In the genomic region with DNA sequence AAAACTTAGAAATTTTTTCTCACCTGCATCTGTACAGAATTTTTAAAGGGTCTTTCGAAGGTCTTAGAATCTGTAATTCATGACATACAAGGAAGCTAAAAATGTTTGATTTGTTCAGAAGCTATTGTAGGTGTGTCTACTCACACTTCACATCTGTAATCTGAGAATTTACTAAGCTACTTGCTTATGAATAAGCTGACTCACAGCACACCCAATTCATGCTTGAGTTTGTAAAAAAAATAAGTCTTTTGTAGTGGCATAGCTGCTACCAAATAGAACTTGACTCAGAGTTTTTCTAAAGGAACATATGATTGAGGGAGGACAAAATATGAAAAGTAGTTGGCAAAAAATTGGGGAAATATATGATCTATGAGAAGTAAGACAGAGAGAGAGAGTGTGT, we compare ENCODE assay signal across 14 cellular contexts. TPM values are rescaled to one million over a fixed set of nuclear protein-coding genes. Genes with fewer than 3 reads are reported as not detected.
DNase-seq lines count a peak whose midpoint lies in the region; ATAC-seq and TF ChIP-seq lines count a peak whose summit lies in the region.
"Had no signal": no experiment of that assay in that cellular context is flagged by ENCODE, and none has a peak within 500 bp of the region (broad histone marks: within the 10 kb centered on the region; RNA-seq: fewer than 3 reads in every experiment).

No MANE protein-coding gene starts in this region.

- H3K4me1 Mint-ChIP-seq in GM23338 (peaks cover 5% of the 10 kb centered on the region; the same call in 2 of the 3 replicates), natural killer cell (no peaks in the 10 kb centered on the region), endodermal cell (no peaks in the 10 kb centered on the region)

- no peak overlapping the region for H2AK5ac ChIP-seq in neuronal stem cell (ENCODE audit: low read depth, low read length)

- peaks cover 2% of the 10 kb centered on the region for H3K27me3 Mint-ChIP-seq in GM23338 (ENCODE audit: insufficient read depth, low read depth, poor library complexity)
- H3K27me3 Mint-ChIP-seq in natural killer cell (ENCODE audit: low read depth in 2 of 2) = peaks cover 0 to 2% of the 10 kb centered on the region in 2 donors
- H3K27me3 Mint-ChIP-seq in endodermal cell (ENCODE audit: insufficient read depth) = no peaks in the 10 kb centered on the region

- H3K27me3 ChIP-seq in GM23338 (ENCODE audit: insufficient read depth) (no peaks in the 10 kb centered on the region), colonic mucosa (no peaks in the 10 kb centered on the region), neuronal stem cell (ENCODE audit: control insufficient read depth in 3 of 3, insufficient read depth in 3 of 3, low read depth in 1 of 3, low read length in 3 of 3) (no peaks in the 10 kb centered on the region), endodermal cell (ENCODE audit: control insufficient read depth, insufficient read depth, low read length, poor library complexity, severe bottlenecking) (no peaks in the 10 kb centered on the region)
- H3K27me3 ChIP-seq: right lobe of liver had no signal

- H3K4me2 ChIP-seq in GM23338 = no peak overlapping the region
- H3K4me2 ChIP-seq in neuronal stem cell (ENCODE audit: insufficient read depth, low read length, poor library complexity, severe bottlenecking) = no peak overlapping the region

- H3K36me3 Mint-ChIP-seq in GM23338 (ENCODE audit: low read depth) = no peaks in the 10 kb centered on the region; the same call in 2 of the 3 replicates
- H3K36me3 Mint-ChIP-seq in natural killer cell = no peaks in the 10 kb centered on the region
- no peaks in the 10 kb centered on the region for H3K36me3 Mint-ChIP-seq in endodermal cell (ENCODE audit: low read depth)

- no peaks in the 10 kb centered on the region for H3K9me3 ChIP-seq in colonic mucosa
- H3K9me3 ChIP-seq in neuronal stem cell (replicated peaks in 1 of 2; ENCODE audit: control insufficient read depth in 2 of 2, insufficient read depth in 1 of 2, low read depth in 1 of 2, low read length in 2 of 2) = no peaks in the 10 kb centered on the region
- no peaks in the 10 kb centered on the region for H3K9me3 ChIP-seq in endodermal cell (ENCODE audit: control insufficient read depth, low read length)
- H3K9me3 ChIP-seq: right lobe of liver had no signal

- H3K18ac ChIP-seq in neuronal stem cell (ENCODE audit: low read length) = no peak overlapping the region

- WGBS in neuronal stem cell (ENCODE audit: extremely low coverage in 2 of 2, insufficient read length in 2 of 2, insufficient replicate concordance in 1 of 2), 2 donors = no CpG with 5 or more reads among the region's 1 CpG
- WGBS in endodermal cell (ENCODE audit: insufficient coverage in 1 of 2, insufficient read length in 1 of 2), 2 experiments = 100% methylated on average over 1 of the region's 1 CpG; no CpG with 5 or more reads in 1 of the 2 experiments

- no peak for ATAC-seq in GM23338
- ATAC-seq in natural killer cell = no peak
- no peak for ATAC-seq in GM19395 (IDR thresholded peaks at IDR 0.05; ENCODE audit: unreplicated experiment)

- no peak overlapping the region for H3K27ac Mint-ChIP-seq in GM23338
- no peak overlapping the region for H3K27ac Mint-ChIP-seq in natural killer cell
- H3K27ac Mint-ChIP-seq in endodermal cell = no peak overlapping the region
- H3K27ac Mint-ChIP-seq: activated T-helper 2 cell treated with anti-CD3 and anti-CD28 coated beads, Interferon-gamma antibody, Interleukin-2, Interleukin-4, amounts not matched to agents 10 μg/mL and 5 μg/mL and 100 μg/mL, durations not matched to agents 14 hours and 24 hours and 36 hours had no signal

- H3K9me3 Mint-ChIP-seq in GM23338 = no peaks in the 10 kb centered on the region; the same call in 2 of the 3 replicates
- no peaks in the 10 kb centered on the region for H3K9me3 Mint-ChIP-seq in natural killer cell
- no peaks in the 10 kb centered on the region for H3K9me3 Mint-ChIP-seq in endodermal cell
- H3K9me3 Mint-ChIP-seq: activated T-helper 2 cell treated with anti-CD3 and anti-CD28 coated beads, Interferon-gamma antibody, Interleukin-2, Interleukin-4, amounts not matched to agents 10 μg/mL and 5 μg/mL and 100 μg/mL, durations not matched to agents 14 hours and 24 hours and 36 hours had no signal

- no peak overlapping the region for H3K4ac ChIP-seq in neuronal stem cell (ENCODE audit: low read length)

- H4K8ac ChIP-seq in neuronal stem cell (ENCODE audit: low read depth, low read length) = no peak overlapping the region

- H3K27ac ChIP-seq in GM23338 (ENCODE audit: low read depth) (no peak overlapping the region), colonic mucosa (peak overlapping the region; percentile 64), neuronal stem cell (replicated peaks; ENCODE audit: low read length) (no peak overlapping the region), endodermal cell (ENCODE audit: low read depth, low read length) (no peak overlapping the region)
- H3K27ac ChIP-seq: right lobe of liver had no signal

- no peaks in the 10 kb centered on the region for H3K79me2 ChIP-seq in GM23338 (replicated peaks; ENCODE audit: insufficient read depth)

- no peak overlapping the region for H4K91ac ChIP-seq in neuronal stem cell (ENCODE audit: low read depth, low read length, poor library complexity)

- H3K4me1 ChIP-seq in GM23338 (ENCODE audit: insufficient read depth) (no peaks in the 10 kb centered on the region), colonic mucosa (peaks cover 11% of the 10 kb centered on the region), neuronal stem cell (ENCODE audit: control insufficient read depth in 2 of 2, insufficient read depth in 1 of 2, low read depth in 1 of 2, low read length in 2 of 2) (no peaks in the 10 kb centered on the region), endodermal cell (ENCODE audit: control insufficient read depth, insufficient read depth, low read length) (no peaks in the 10 kb centered on the region)

- no peak overlapping the region for H2BK12ac ChIP-seq in neuronal stem cell (ENCODE audit: low read length)

- no peak overlapping the region for H2BK15ac ChIP-seq in neuronal stem cell (ENCODE audit: low read length)

- H2AFZ ChIP-seq in GM23338 (peak overlapping the region; percentile 76; the same call in 1 of the 2 replicates), neuronal stem cell (ENCODE audit: low read length) (peak overlapping the region; percentile 28)

- no peak overlapping the region for H3K23ac ChIP-seq in neuronal stem cell (ENCODE audit: low read depth, low read length, poor library complexity)

- H3F3A ChIP-seq in GM23338 (replicated peaks; ENCODE audit: low read depth) = no peaks in the 10 kb centered on the region

- no peak overlapping the region for H3K4me3 ChIP-seq in GM23338
- no peak overlapping the region for H3K4me3 ChIP-seq in colonic mucosa
- H3K4me3 ChIP-seq in neuronal stem cell (ENCODE audit: low read length in 2 of 2) = no peak overlapping the region
- no peak overlapping the region for H3K4me3 ChIP-seq in endodermal cell (ENCODE audit: low read length)
- H3K4me3 ChIP-seq: right lobe of liver had no signal

- H3K14ac ChIP-seq in neuronal stem cell (ENCODE audit: low read length) = no peak overlapping the region

- no peaks in the 10 kb centered on the region for H4K20me1 ChIP-seq in GM23338 (replicated peaks; ENCODE audit: insufficient read depth)

- H3K36me3 ChIP-seq in GM23338 (ENCODE audit: insufficient read depth) (no peaks in the 10 kb centered on the region), colonic mucosa (no peaks in the 10 kb centered on the region), neuronal stem cell (replicated peaks in 1 of 2; ENCODE audit: control insufficient read depth in 2 of 2, insufficient read depth in 2 of 2, low read length in 2 of 2) (no peaks in the 10 kb centered on the region), endodermal cell (ENCODE audit: control insufficient read depth, insufficient read depth, low read length) (no peaks in the 10 kb centered on the region)
- H3K36me3 ChIP-seq: right lobe of liver had no signal

- intact Hi-C loops in colonic mucosa (cut with DNase I) = no loop called here
- intact Hi-C loops in natural killer cell (cut with micrococcal nuclease) = no loop called here

- DNase-seq in GM23338 (ENCODE audit: low spot score) = no peak
- peak; percentile 50 for DNase-seq in NCI-H460 (ENCODE audit: extremely low read depth, low read depth)
- DNase-seq in colonic mucosa = no peak
- no peak for DNase-seq in neuronal stem cell (ENCODE audit: low spot score)
- no peak for DNase-seq in GM10266 (ENCODE audit: extremely low spot score)
- no peak for DNase-seq in natural killer cell
- no peak for DNase-seq in endodermal cell
- DNase-seq: activated CD4-positive, CD25-positive, alpha-beta regulatory T cell treated with anti-CD3 and anti-CD28 coated beads, Interleukin-2, amount 50 U/mL, for 72 hours; NCI-H1694; right lobe of liver; SHP77 treated with DMSO at 0.1 percent for 48 hours had no signal

- peaks cover 11% of the 10 kb centered on the region; the same call in 1 of the 2 replicates for H3K9me2 ChIP-seq in GM23338 (ENCODE audit: insufficient read depth)

- H2BK5ac ChIP-seq in neuronal stem cell (ENCODE audit: low read length) = no peak overlapping the region

- no peak for TF ChIP-seq CTCF in GM23338 (conservative IDR thresholded peaks at IDR 0.05; ENCODE audit: low read depth in 2 of 2)
- TF ChIP-seq CTCF in colonic mucosa (IDR thresholded peaks at IDR 0.05) = no peak
- TF ChIP-seq CTCF in GM10266 (IDR thresholded peaks at IDR 0.05; ENCODE audit: control insufficient read depth, insufficient read depth, low read depth, missing control alignments) = no peak
- TF ChIP-seq CTCF in natural killer cell (IDR thresholded peaks at IDR 0.05) = no peak
- no peak for TF ChIP-seq CTCF in endodermal cell (conservative IDR thresholded peaks at IDR 0.05)

- no peak overlapping the region for H2BK120ac ChIP-seq in neuronal stem cell (ENCODE audit: low read depth, low read length)

- H3K4me3 Mint-ChIP-seq in GM23338 (no peak overlapping the region), natural killer cell (no peak overlapping the region), endodermal cell (no peak overlapping the region)

- no peaks in the 10 kb centered on the region for H3K79me1 ChIP-seq in neuronal stem cell (ENCODE audit: low read depth, low read length)

- peak overlapping the region in 1 of 2 donors; percentile 56 for H3K9ac ChIP-seq in colonic mucosa (ENCODE audit: low read depth in 2 of 2, low read length in 2 of 2)
- H3K9ac ChIP-seq in neuronal stem cell (ENCODE audit: low read depth, low read length, poor library complexity) = no peak overlapping the region
- no peak overlapping the region for H3K9ac ChIP-seq in endodermal cell (ENCODE audit: extremely low read depth, low read length, poor library complexity, severe bottlenecking)

TF ChIP-seq in GM23338, 12 proteins besides CTCF, POLR2A, EP300 and RAD21 (continues in another document):
- no peak for TF ChIP-seq POLR2AphosphoS5 (IDR thresholded peaks at IDR 0.05; ENCODE audit: low read depth)

RNA-seq across cellular contexts. Expression of gene AGR2, which starts 12.7 kb away (rescaled TPM):
- total RNA-seq in GM23338 (2014; rRNA removed; shearing (Covaris generic)) = not detected in 2 replicates
- not detected in 2 replicates for polyA plus RNA-seq in GM23338 (2016; fragmentation: Nextera tagmentation; extraction: Ambion mirVana)
- total RNA-seq in NCI-H460 (2014; rRNA removed; shearing (Covaris generic)) = 650 and 769 TPM in 2 replicates
- polyA plus RNA-seq in NCI-H460 (2014; cell fraction: nucleus; rRNA removed) = 348 and 493 TPM in 2 replicates
- 1,000 to 10,000 TPM; 1,572 to 2,751 TPM for total RNA-seq in colonic mucosa
- polyA plus RNA-seq in neuronal stem cell (2013, experiment 1 of 2) = not detected
- polyA plus RNA-seq in neuronal stem cell (2013, experiment 2 of 2) = not detected
- total RNA-seq in natural killer cell = not detected
- not detected for total RNA-seq in endodermal cell
- not detected for polyA plus RNA-seq in endodermal cell (2013, experiment 1 of 2)
- not detected for polyA plus RNA-seq in endodermal cell (2013, experiment 2 of 2)
- total RNA-seq: activated T-helper 2 cell treated with anti-CD3 and anti-CD28 coated beads, Interferon-gamma antibody, Interleukin-2, Interleukin-4, amounts not matched to agents 10 μg/mL and 5 μg/mL and 100 μg/mL, durations not matched to agents 14 hours and 24 hours and 36 hours; mononuclear cell had no signal

Comparison
In these comparisons a context has a peak if more than half of its experiments do, and no peak if none do; other contexts are left out.
1. RNA of gene AGR2, which starts 12.7 kb away (total RNA-seq): 1,572 to 2,751 TPM in colonic mucosa and 650 to 769 TPM in NCI-H460; not detected in GM23338, not detected in natural killer cell and not detected in endodermal cell; every median in the first group is over 100 times any median in the second.